1 cellular context compared by ENCODE assay signal in the genomic region with DNA sequence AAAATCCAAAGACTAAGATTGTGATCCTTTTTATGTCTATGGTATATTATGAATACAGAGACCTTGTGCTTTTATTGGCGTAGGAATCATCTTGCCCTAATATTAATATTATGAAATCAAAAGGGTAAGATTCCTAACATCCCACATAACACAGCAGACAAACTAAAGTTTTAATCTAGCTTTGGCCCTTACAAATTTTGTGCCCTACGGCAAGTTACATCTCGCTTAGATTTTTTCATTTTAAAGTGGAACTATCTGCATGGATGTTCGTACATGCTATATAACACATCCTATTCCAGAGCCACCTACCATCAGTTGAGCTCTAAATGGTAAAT.
TF ChIP-seq lines count a peak whose summit lies in the region.

No MANE protein-coding gene starts in this region.

TF ChIP-seq in GM23338, 12 proteins besides CTCF, POLR2A, EP300 and RAD21 (continued from another document):
- TF ChIP-seq, protein P1, sequence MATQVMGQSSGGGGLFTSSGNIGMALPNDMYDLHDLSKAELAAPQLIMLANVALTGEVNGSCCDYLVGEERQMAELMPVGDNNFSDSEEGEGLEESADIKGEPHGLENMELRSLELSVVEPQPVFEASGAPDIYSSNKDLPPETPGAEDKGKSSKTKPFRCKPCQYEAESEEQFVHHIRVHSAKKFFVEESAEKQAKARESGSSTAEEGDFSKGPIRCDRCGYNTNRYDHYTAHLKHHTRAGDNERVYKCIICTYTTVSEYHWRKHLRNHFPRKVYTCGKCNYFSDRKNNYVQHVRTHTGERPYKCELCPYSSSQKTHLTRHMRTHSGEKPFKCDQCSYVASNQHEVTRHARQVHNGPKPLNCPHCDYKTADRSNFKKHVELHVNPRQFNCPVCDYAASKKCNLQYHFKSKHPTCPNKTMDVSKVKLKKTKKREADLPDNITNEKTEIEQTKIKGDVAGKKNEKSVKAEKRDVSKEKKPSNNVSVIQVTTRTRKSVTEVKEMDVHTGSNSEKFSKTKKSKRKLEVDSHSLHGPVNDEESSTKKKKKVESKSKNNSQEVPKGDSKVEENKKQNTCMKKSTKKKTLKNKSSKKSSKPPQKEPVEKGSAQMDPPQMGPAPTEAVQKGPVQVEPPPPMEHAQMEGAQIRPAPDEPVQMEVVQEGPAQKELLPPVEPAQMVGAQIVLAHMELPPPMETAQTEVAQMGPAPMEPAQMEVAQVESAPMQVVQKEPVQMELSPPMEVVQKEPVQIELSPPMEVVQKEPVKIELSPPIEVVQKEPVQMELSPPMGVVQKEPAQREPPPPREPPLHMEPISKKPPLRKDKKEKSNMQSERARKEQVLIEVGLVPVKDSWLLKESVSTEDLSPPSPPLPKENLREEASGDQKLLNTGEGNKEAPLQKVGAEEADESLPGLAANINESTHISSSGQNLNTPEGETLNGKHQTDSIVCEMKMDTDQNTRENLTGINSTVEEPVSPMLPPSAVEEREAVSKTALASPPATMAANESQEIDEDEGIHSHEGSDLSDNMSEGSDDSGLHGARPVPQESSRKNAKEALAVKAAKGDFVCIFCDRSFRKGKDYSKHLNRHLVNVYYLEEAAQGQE (IDR thresholded peaks at IDR 0.05; ENCODE audit: unreplicated experiment), result no peak
- TF ChIP-seq ZNF114 (CRISPR knock-in tag; IDR thresholded peaks at IDR 0.05) (no peak), EZH2phosphoT487 (IDR thresholded peaks at IDR 0.05; ENCODE audit: unreplicated experiment) (no peak), NANOG (IDR thresholded peaks at IDR 0.05; ENCODE audit: borderline replicate concordance) (no peak)
